14 cellular contexts compared by ENCODE assay signal in the genomic region with DNA sequence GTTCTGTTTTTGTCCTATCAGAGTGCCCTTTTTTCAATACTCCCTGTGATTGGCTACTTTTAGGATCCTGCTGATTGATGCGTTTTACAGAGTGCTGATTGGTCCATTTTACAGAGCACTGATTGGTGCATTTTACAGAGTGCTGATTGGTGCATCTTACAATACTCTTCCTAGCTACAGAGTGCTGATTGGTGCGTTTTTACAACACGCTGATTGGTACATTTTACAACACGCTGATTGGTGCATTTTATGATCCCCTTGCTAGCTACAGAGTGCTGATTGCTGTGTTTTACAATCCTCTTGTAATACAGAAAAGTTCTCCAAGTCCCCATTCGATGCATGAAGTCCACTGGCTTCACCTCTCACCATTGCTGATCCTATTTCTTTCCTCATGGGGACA.
"Had no signal": no experiment of that assay in that cellular context is flagged by ENCODE, and none has a peak within 500 bp of the region (broad histone marks: within the 10 kb centered on the region; RNA-seq: fewer than 3 reads in every experiment).

No MANE protein-coding gene starts in this region.

- ATAC-seq: gastrocnemius medialis, heart right ventricle had no signal

- H3K4me1 Mint-ChIP-seq: naive B cell had no signal

- H3K4me3 ChIP-seq: gastrocnemius medialis, heart right ventricle, sigmoid colon, skin epidermis, upper lobe of left lung, uterus had no signal

- DNase-seq: effector memory CD4-positive, alpha-beta T cell; gastrocnemius medialis; heart right ventricle; hypothalamus; kidney glomerular epithelial cell; midbrain; naive B cell; occipital lobe; sigmoid colon; stimulated activated naive CD4-positive, alpha-beta T cell; upper lobe of left lung; uterus had no signal

- H3K27ac ChIP-seq: gastrocnemius medialis, heart right ventricle, sigmoid colon, skin epidermis, uterus had no signal

- H3K4me1 ChIP-seq: gastrocnemius medialis, heart right ventricle, sigmoid colon, uterus had no signal

- H3K9me3 ChIP-seq: gastrocnemius medialis, heart right ventricle, upper lobe of left lung, uterus had no signal

- H3K4me3 Mint-ChIP-seq: naive B cell, nephron had no signal

- H3K36me3 ChIP-seq: gastrocnemius medialis, heart right ventricle, sigmoid colon, upper lobe of left lung, uterus had no signal

- H3K27me3 ChIP-seq: gastrocnemius medialis, sigmoid colon, upper lobe of left lung, uterus had no signal

- H3K27ac Mint-ChIP-seq: naive B cell, nephron had no signal
